Comparison of ENCODE assay signal across 37 cellular contexts in the genomic region with DNA sequence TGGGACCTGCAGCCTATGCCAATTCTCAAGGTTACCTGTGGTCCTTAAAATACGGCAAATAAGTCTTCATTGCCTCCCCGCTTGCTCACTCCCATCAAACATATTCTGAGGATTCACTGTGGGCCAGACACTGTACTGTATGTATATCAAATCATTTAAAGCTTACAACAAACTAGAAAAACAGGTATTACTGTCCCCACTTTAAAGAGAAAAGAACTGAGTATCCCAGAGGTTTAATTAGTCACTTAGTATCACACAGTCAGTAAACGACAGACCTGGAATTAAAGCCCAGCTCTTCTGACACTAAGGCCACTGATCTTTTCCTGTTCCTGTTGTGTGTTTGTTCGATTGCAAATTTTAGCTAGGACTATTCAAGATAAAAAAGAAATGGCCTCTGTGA.
DNase-seq lines count a peak whose midpoint lies in the region; ATAC-seq, FAIRE-seq and TF ChIP-seq lines count a peak whose summit lies in the region.
"Had no signal": no experiment of that assay in that cellular context is flagged by ENCODE, and none has a peak within 500 bp of the region (broad histone marks: within the 10 kb centered on the region; RNA-seq: fewer than 3 reads in every experiment).

No MANE protein-coding gene starts in this region.

- no peak overlapping the region for H2AFZ ChIP-seq in PC-9

- H3K4me1 ChIP-seq in suprapubic skin (peaks cover 72% of the 10 kb centered on the region), PC-9 (replicated peaks; ENCODE audit: insufficient read depth) (no peaks in the 10 kb centered on the region)
- H3K4me1 ChIP-seq: BE2C; BLaER1; BLaER1 treated with 17β-estradiol and CSF1 and Interleukin-3, amounts not matched to agents 10 nM and 100 nM; Caco-2 had no signal

- peaks cover 10% of the 10 kb centered on the region for H3K4me1 Mint-ChIP-seq in mesothelial cell of epicardium
- H3K4me1 Mint-ChIP-seq: B cell; CD4-positive, alpha-beta memory T cell; CD4-positive, CD25-positive, alpha-beta regulatory T cell; CD8-positive, alpha-beta memory T cell had no signal

- H3K4me2 ChIP-seq in PC-9, result no peak overlapping the region
- H3K4me2 ChIP-seq: A549; BLaER1; BLaER1 treated with 17β-estradiol and CSF1 and Interleukin-3, amounts not matched to agents 10 nM and 100 nM had no signal

- peak overlapping the region; percentile 80 for H3K27ac ChIP-seq in suprapubic skin
- H3K27ac ChIP-seq in PC-9, result no peak overlapping the region
- H3K27ac ChIP-seq: 22Rv1; A549; BLaER1; BLaER1 treated with 17β-estradiol and CSF1 and Interleukin-3, amounts not matched to agents 10 nM and 100 nM; C4-2B had no signal

- H4K20me1 ChIP-seq in PC-9 (ENCODE audit: insufficient read depth), result no peaks in the 10 kb centered on the region
- H4K20me1 ChIP-seq: BLaER1; BLaER1 treated with 17β-estradiol and CSF1 and Interleukin-3, amounts not matched to agents 10 nM and 100 nM had no signal

- H3K27me3 Mint-ChIP-seq in mesothelial cell of epicardium (ENCODE audit: low read depth), result peaks cover 18% of the 10 kb centered on the region
- H3K27me3 Mint-ChIP-seq: B cell; CD4-positive, alpha-beta memory T cell; CD4-positive, alpha-beta T cell; CD8-positive, alpha-beta memory T cell had no signal

- TF ChIP-seq EP300 in suprapubic skin (IDR thresholded peaks at IDR 0.05), result no peak

- intact Hi-C loops in PC-9 (cut with micrococcal nuclease; ENCODE audit: unreplicated experiment), result no loop called here

- no peaks in the 10 kb centered on the region for H3K36me3 Mint-ChIP-seq in mesothelial cell of epicardium
- H3K36me3 Mint-ChIP-seq: CD14-positive monocyte; CD4-positive, alpha-beta memory T cell; CD4-positive, CD25-positive, alpha-beta regulatory T cell; CD8-positive, alpha-beta memory T cell; CD8-positive, alpha-beta T cell had no signal

- WGBS in suprapubic skin, result 79% methylated on average over 4 of the region's 4 CpGs

- no peaks in the 10 kb centered on the region for H3K9me3 ChIP-seq in suprapubic skin
- no peaks in the 10 kb centered on the region for H3K9me3 ChIP-seq in PC-9 (ENCODE audit: insufficient read depth, low read depth)
- H3K9me3 ChIP-seq: A549; BE2C; BLaER1; BLaER1 treated with 17β-estradiol and CSF1 and Interleukin-3, amounts not matched to agents 10 nM and 100 nM; Caco-2 had no signal

- POLR2A ChIA-PET in PC-9 (lab: Charles Lee; ENCODE audit: unreplicated experiment), result no interaction called here

- peak; percentile 58 for ATAC-seq in esophagus mucosa
- ATAC-seq: A549; CD8-positive, alpha-beta T cell had no signal

- BruUV-seq in PC-9 (replicated peaks; lab: Mats Ljungman, UMichigan), result no TSS peak

- H3K4me3 Mint-ChIP-seq in mesothelial cell of epicardium, result no peak overlapping the region
- H3K4me3 Mint-ChIP-seq: B cell; CD14-positive monocyte; CD4-positive, alpha-beta memory T cell; CD4-positive, alpha-beta T cell; CD4-positive, CD25-positive, alpha-beta regulatory T cell; CD8-positive, alpha-beta memory T cell; CD8-positive, alpha-beta T cell had no signal

- H3K27ac Mint-ChIP-seq in mesothelial cell of epicardium, result no peak overlapping the region
- H3K27ac Mint-ChIP-seq: B cell; CD14-positive monocyte; CD4-positive, alpha-beta memory T cell; CD4-positive, alpha-beta T cell; CD4-positive, CD25-positive, alpha-beta regulatory T cell; CD8-positive, alpha-beta memory T cell; CD8-positive, alpha-beta T cell had no signal

- H3K4me3 ChIP-seq in bronchial epithelial cell (ENCODE audit: low read depth, low read length) (no peak overlapping the region), epithelial cell of esophagus (ENCODE audit: low read length) (no peak overlapping the region), suprapubic skin (no peak overlapping the region), PC-9 (no peak overlapping the region)
- H3K4me3 ChIP-seq: A549; BLaER1; BLaER1 treated with 17β-estradiol and CSF1 and Interleukin-3, amounts not matched to agents 10 nM and 100 nM had no signal

- CTCF ChIA-PET in PC-9 (lab: Charles Lee), result no interaction called here

- no peak for TF ChIP-seq POLR2A in suprapubic skin (IDR thresholded peaks at IDR 0.05)

- H3K27me3 ChIP-seq in bronchial epithelial cell (ENCODE audit: control insufficient read depth, insufficient read depth, low read length) (no peaks in the 10 kb centered on the region), suprapubic skin (no peaks in the 10 kb centered on the region), PC-9 (ENCODE audit: insufficient read depth, low read depth) (no peaks in the 10 kb centered on the region)
- H3K27me3 ChIP-seq: BE2C; BLaER1; BLaER1 treated with 17β-estradiol and CSF1 and Interleukin-3, amounts not matched to agents 10 nM and 100 nM had no signal

- no peak for FAIRE-seq in bronchial epithelial cell (lab: Jason Lieb, UNC)
- FAIRE-seq: A204.1, A549, D721Med had no signal

- H3F3A ChIP-seq in PC-9 (ENCODE audit: insufficient read depth, low read depth), result no peaks in the 10 kb centered on the region

- DNase-seq in bronchial epithelial cell (ENCODE audit: low read depth), result peak; percentile 38
- DNase-seq in epithelial cell of esophagus (ENCODE audit: low read depth), result peak; percentile 55
- DNase-seq in suprapubic skin (ENCODE audit: low spot score in 2 of 2), result no peak
- no peak for DNase-seq in NCI-H1417 (lab: John Stamatoyannopoulos, UW)
- no peak for DNase-seq in PC-9
- no peak for DNase-seq in NOMO-1 treated with DMSO at 0.1 percent for 48 hours (lab: John Stamatoyannopoulos, UW; ENCODE audit: unreplicated experiment)
- no peak for DNase-seq in mesothelial cell of epicardium (ENCODE audit: low spot score in 2 of 2, unreplicated experiment in 2 of 2)
- DNase-seq: 8988T; ACHN; AML-193; BE2C; C1 segment of cervical spinal cord; Caco-2; Calu3; CD4-positive, alpha-beta memory T cell; CD4-positive, alpha-beta T cell; CD4-positive, CD25-positive, alpha-beta regulatory T cell; CD8-positive, alpha-beta memory T cell; CD8-positive, alpha-beta T cell; COR-L47; DMS 273 treated with DMSO at 0.1 percent for 48 hours; DMS153; DMS53; DMS79; DMS79 treated with DMSO at 0.1 percent for 48 hours; DND-41; EL had no signal

- H3K9me3 Mint-ChIP-seq in mesothelial cell of epicardium, result no peaks in the 10 kb centered on the region
- H3K9me3 Mint-ChIP-seq: CD4-positive, alpha-beta T cell; CD8-positive, alpha-beta T cell had no signal

- no peaks in the 10 kb centered on the region for H3K79me2 ChIP-seq in PC-9 (ENCODE audit: low read depth)

- no peaks in the 10 kb centered on the region for H3K9me2 ChIP-seq in PC-9 (ENCODE audit: insufficient read depth)

- H3K36me3 ChIP-seq in bronchial epithelial cell (ENCODE audit: control insufficient read depth, insufficient read depth, low read length) (no peaks in the 10 kb centered on the region), suprapubic skin (no peaks in the 10 kb centered on the region), PC-9 (ENCODE audit: low read depth) (no peaks in the 10 kb centered on the region)
- H3K36me3 ChIP-seq: BE2C; BLaER1; BLaER1 treated with 17β-estradiol and CSF1 and Interleukin-3, amounts not matched to agents 10 nM and 100 nM had no signal

- TF ChIP-seq CTCF in bronchial epithelial cell (IDR thresholded peaks at IDR 0.05; ENCODE audit: insufficient read depth, low read length, severe bottlenecking) (no peak), epithelial cell of esophagus (IDR thresholded peaks at IDR 0.05; ENCODE audit: insufficient read depth, low read depth, low read length, missing control alignments) (no peak), suprapubic skin (IDR thresholded peaks at IDR 0.05) (no peak), PC-9 (conservative IDR thresholded peaks at IDR 0.05) (no peak), mesothelial cell of epicardium (IDR thresholded peaks at IDR 0.05; ENCODE audit: unreplicated experiment) (no peak)

Comparison
In these comparisons a context has a peak if more than half of its experiments do, and no peak if none do; other contexts are left out.
1. DNase-seq: peak in bronchial epithelial cell (single experiment) and epithelial cell of esophagus (single experiment); none in suprapubic skin (0 of 2), NCI-H1417 (0 of 3), PC-9 (0 of 2), NOMO-1 treated with DMSO at 0.1 percent for 48 hours (single experiment) and mesothelial cell of epicardium (0 of 2).